Comparison of ENCODE assay signal across 1 cellular context in the genomic region with DNA sequence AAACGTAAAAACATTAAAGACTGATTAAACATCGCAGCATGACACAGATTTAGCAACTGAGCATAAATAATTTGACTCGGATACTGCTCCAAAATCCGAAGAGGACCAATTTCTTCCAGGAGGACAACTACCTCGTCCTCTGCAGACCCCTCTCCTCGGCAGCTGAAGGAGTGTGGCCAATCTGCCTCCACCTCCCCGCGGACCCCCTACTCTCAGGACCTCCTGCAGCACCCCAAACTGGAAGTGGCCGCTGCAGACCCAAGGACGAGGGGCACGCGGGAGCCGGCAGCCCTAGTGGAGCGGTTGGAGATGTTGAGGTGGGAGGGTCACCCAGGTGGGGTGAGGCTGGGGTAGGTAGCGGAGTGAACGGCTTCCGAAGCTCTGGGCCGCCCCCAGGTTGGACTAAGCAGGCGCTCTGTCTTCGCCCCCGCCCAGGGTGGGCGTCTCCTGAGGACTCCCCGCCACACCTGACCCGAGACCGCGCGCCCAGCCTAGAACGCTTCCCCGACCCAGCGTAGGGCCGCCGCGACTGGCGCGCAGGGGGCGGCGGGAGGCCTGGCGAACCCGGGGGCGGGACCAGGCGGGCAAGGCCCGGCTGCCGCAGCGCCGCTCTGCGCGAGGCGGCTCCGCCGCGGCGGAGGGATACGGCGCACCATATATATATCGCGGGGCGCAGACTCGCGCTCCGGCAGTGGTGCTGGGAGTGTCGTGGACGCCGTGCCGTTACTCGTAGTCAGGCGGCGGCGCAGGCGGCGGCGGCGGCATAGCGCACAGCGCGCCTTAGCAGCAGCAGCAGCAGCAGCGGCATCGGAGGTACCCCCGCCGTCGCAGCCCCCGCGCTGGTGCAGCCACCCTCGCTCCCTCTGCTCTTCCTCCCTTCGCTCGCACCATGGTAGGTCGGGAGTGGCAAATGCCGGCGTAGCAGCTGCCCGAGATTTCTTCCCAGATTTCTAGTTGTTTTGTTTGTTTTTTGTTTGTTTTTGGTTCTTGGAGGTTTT.
A peak's percentile ranks its signal among the peaks of the same experiment; 100 is the strongest.
TF ChIP-seq lines count a peak whose summit lies in the region.

CALM1 (plus strand) TSS at position 688 of the 998 bp plus-strand sequence; CDS start at position 890, 202 bp downstream.

TF ChIP-seq in SK-N-SH, 30 proteins besides CTCF, POLR2A, EP300 and RAD21 (continued from another document):
- TF ChIP-seq, protein P1, sequence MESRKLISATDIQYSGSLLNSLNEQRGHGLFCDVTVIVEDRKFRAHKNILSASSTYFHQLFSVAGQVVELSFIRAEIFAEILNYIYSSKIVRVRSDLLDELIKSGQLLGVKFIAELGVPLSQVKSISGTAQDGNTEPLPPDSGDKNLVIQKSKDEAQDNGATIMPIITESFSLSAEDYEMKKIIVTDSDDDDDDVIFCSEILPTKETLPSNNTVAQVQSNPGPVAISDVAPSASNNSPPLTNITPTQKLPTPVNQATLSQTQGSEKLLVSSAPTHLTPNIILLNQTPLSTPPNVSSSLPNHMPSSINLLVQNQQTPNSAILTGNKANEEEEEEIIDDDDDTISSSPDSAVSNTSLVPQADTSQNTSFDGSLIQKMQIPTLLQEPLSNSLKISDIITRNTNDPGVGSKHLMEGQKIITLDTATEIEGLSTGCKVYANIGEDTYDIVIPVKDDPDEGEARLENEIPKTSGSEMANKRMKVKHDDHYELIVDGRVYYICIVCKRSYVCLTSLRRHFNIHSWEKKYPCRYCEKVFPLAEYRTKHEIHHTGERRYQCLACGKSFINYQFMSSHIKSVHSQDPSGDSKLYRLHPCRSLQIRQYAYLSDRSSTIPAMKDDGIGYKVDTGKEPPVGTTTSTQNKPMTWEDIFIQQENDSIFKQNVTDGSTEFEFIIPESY (IDR thresholded peaks at IDR 0.05; ENCODE audit: borderline replicate concordance, low read depth), result no peak
- TF ChIP-seq GATA2 (CRISPR knock-in tag; IDR thresholded peaks at IDR 0.05) (peak; percentile 23; the same call in 1 of the 2 replicates), FOXM1 (IDR thresholded peaks at IDR 0.05; ENCODE audit: low read depth) (0 out of 2 replicates have a peak, but pooled peaks have one; percentile 25), MAX (IDR thresholded peaks at IDR 0.05; ENCODE audit: low read depth) (peak; percentile 75; the same call in 1 of the 2 replicates), MEF2A (IDR thresholded peaks at IDR 0.05; ENCODE audit: borderline replicate concordance, low read depth) (no peak), IRF3 (IDR thresholded peaks at IDR 0.05; ENCODE audit: low read depth, low read length) (no peak), CHD2 (IDR thresholded peaks at IDR 0.05; ENCODE audit: low read length, partially characterized antibody) (peak; percentile 98), TAF1 (IDR thresholded peaks at IDR 0.05; ENCODE audit: borderline replicate concordance, low read depth, low read length) (peak; percentile 100), NRF1 (IDR thresholded peaks at IDR 0.05; ENCODE audit: low read depth, low read length) (peak; percentile 34; the same call in 1 of the 2 replicates), MXI1 (IDR thresholded peaks at IDR 0.05; ENCODE audit: low read depth, low read length) (peak; percentile 82), ELF1 (IDR thresholded peaks at IDR 0.05) (peak; percentile 39; the same call in 1 of the 2 replicates), FOSL2 (IDR thresholded peaks at IDR 0.05; ENCODE audit: borderline replicate concordance, low read depth) (no peak; the same call in 1 of the 2 replicates), EZH2phosphoT487 (IDR thresholded peaks at IDR 0.05; ENCODE audit: borderline replicate concordance, low read depth) (no peak), SMC3 (IDR thresholded peaks at IDR 0.05; ENCODE audit: low read depth, low read length) (peak; percentile 24), FOXJ3 (CRISPR knock-in tag; IDR thresholded peaks at IDR 0.05) (no peak; the same call in none of the 2 replicates), SIN3A (IDR thresholded peaks at IDR 0.05; ENCODE audit: borderline replicate concordance, low read depth, low read length) (peak; percentile 94; the same call in 1 of the 2 replicates), TCF12 (IDR thresholded peaks at IDR 0.05) (peak; percentile 29; the same call in 1 of the 2 replicates), NFIC (IDR thresholded peaks at IDR 0.05; ENCODE audit: borderline replicate concordance) (0 out of 2 replicates have a peak, but pooled peaks have one; percentile 33), RFX5 (IDR thresholded peaks at IDR 0.05; ENCODE audit: low read length) (no peak), YY1 (IDR thresholded peaks at IDR 0.05; ENCODE audit: low read depth) (peak; percentile 81)
- TF ChIP-seq, protein P2, sequence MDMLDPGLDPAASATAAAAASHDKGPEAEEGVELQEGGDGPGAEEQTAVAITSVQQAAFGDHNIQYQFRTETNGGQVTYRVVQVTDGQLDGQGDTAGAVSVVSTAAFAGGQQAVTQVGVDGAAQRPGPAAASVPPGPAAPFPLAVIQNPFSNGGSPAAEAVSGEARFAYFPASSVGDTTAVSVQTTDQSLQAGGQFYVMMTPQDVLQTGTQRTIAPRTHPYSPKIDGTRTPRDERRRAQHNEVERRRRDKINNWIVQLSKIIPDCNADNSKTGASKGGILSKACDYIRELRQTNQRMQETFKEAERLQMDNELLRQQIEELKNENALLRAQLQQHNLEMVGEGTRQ (IDR thresholded peaks at IDR 0.05; ENCODE audit: borderline replicate concordance, low read depth, low read length), result no peak
